In the genomic region with DNA sequence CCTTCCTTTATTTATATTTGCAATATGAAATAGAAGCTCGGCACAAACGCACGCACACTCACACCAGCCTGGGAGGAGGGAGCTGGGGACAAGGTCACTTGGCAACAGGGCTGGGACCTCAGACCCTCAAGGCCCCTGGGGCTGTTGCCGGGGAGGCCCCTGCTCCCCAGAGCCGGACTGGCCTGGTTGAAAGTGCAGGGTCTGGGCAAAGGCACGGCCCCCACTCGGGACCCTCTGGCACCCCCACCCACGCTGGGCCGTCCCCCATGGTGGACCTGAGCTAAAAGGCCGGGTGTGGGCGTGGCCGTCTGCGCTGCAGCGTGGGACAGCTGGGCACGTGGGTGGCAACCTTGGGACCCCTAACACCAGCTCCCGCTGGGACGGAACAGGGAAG, we compare ENCODE assay signal across 15 cellular contexts. TPM values are rescaled to one million over a fixed set of nuclear protein-coding genes. Genes with fewer than 3 reads are reported as not detected.
A peak's percentile ranks its signal among the peaks of the same experiment; 100 is the strongest.
DNase-seq lines count a peak whose midpoint lies in the region; ATAC-seq and TF ChIP-seq lines count a peak whose summit lies in the region.
"Had no signal": no experiment of that assay in that cellular context is flagged by ENCODE, and none has a peak within 500 bp of the region (broad histone marks: within the 10 kb centered on the region; RNA-seq: fewer than 3 reads in every experiment).

No MANE protein-coding gene starts in this region.

- H3K4me1 ChIP-seq in Caco-2 (peaks cover 32% of the 10 kb centered on the region), PC-9 (replicated peaks; ENCODE audit: insufficient read depth) (no peaks in the 10 kb centered on the region), right lobe of liver (peaks cover 0 to 13% (median 5%) of the 10 kb centered on the region in 4 donors)
- H3K4me1 ChIP-seq: HAP-1 had no signal

- TF ChIP-seq CTCF in Caco-2 (IDR thresholded peaks at IDR 0.05; ENCODE audit: insufficient read depth in 1 of 2, low read depth in 1 of 2, low read length in 1 of 2, severe bottlenecking in 1 of 2, unreplicated experiment in 1 of 2) (no peak), PC-9 (conservative IDR thresholded peaks at IDR 0.05) (no peak), right lobe of liver (IDR thresholded peaks at IDR 0.05) (no peak), CD14-positive monocyte (IDR thresholded peaks at IDR 0.05) (no peak)

- peaks cover 11% of the 10 kb centered on the region; the same call in 1 of the 2 replicates for H3F3A ChIP-seq in PC-9 (ENCODE audit: insufficient read depth, low read depth)

- H3K27me3 ChIP-seq in Caco-2 (replicated peaks; ENCODE audit: control insufficient read depth, insufficient read depth, low read length) (no peaks in the 10 kb centered on the region), PC-9 (ENCODE audit: insufficient read depth, low read depth) (no peaks in the 10 kb centered on the region), right lobe of liver (no peaks in the 10 kb centered on the region)

- no peak overlapping the region for H3K4me2 ChIP-seq in PC-9
- H3K4me2 ChIP-seq: A549 had no signal

- no peak overlapping the region for H3K27ac ChIP-seq in PC-9
- peak overlapping the region in 2 of 3 donors; percentile 74 to 78 for H3K27ac ChIP-seq in right lobe of liver
- H3K27ac ChIP-seq in caudate nucleus (ENCODE audit: low read depth, low read length), result no peak overlapping the region

- no peaks in the 10 kb centered on the region for H3K9me3 ChIP-seq in Caco-2
- H3K9me3 ChIP-seq in PC-9 (ENCODE audit: insufficient read depth, low read depth), result no peaks in the 10 kb centered on the region
- H3K9me3 ChIP-seq in right lobe of liver, result no peaks in the 10 kb centered on the region
- H3K9me3 ChIP-seq: A549, HAP-1 had no signal

- H2AFZ ChIP-seq in PC-9, result no peak overlapping the region

- intact Hi-C loops in Caco-2 (cut with micrococcal nuclease; ENCODE audit: unreplicated experiment), result no loop called here
- intact Hi-C loops in PC-9 (cut with micrococcal nuclease; ENCODE audit: unreplicated experiment), result no loop called here
- intact Hi-C loops in right lobe of liver (cut with DNase I), result no loop called here
- intact Hi-C loops in CD14-positive monocyte (cut with micrococcal nuclease), result no loop called here

- H3K27ac Mint-ChIP-seq in Caco-2 (ENCODE audit: unreplicated experiment) (peak overlapping the region; percentile 98), CD14-positive monocyte (no peak overlapping the region)
- H3K27ac Mint-ChIP-seq: CD4-positive, alpha-beta T cell had no signal

- DNase-seq in Caco-2 (no peak), PC-9 (no peak), right lobe of liver (peak in 2 of 3 donors; percentile 49 to 59), CD14-positive monocyte (ENCODE audit: low spot score) (no peak), caudate nucleus (lab: John Stamatoyannopoulos, UW) (no peak), cerebellum (ENCODE audit: low spot score) (no peak)
- DNase-seq: AML-193; CD4-positive, alpha-beta T cell; DMS79 treated with DMSO at 0.1 percent for 48 hours; Kasumi-1; NCI-H1930; NCI-H2171 treated with DMSO at 0.1 percent for 48 hours; RPMI8226 had no signal

- WGBS in right lobe of liver (ENCODE audit: insufficient coverage, low coverage, low lambda C conversion rate, missing lambda C conversion rate), result 100% methylated on average over 1 of the region's 17 CpGs

- ATAC-seq in right lobe of liver, result no peak

- H3K4me3 Mint-ChIP-seq in Caco-2 (ENCODE audit: unreplicated experiment), result no peak overlapping the region
- H3K4me3 Mint-ChIP-seq in CD14-positive monocyte, result no peak overlapping the region
- H3K4me3 Mint-ChIP-seq: CD4-positive, alpha-beta T cell had no signal

- no peaks in the 10 kb centered on the region for H3K9me3 Mint-ChIP-seq in Caco-2 (ENCODE audit: unreplicated experiment)
- peaks cover 0 to 2% (median 0%) of the 10 kb centered on the region in 7 donors for H3K9me3 Mint-ChIP-seq in CD14-positive monocyte
- H3K9me3 Mint-ChIP-seq: CD4-positive, alpha-beta T cell had no signal

- peaks cover 4% of the 10 kb centered on the region for H3K36me3 ChIP-seq in Caco-2 (ENCODE audit: control insufficient read depth, insufficient read depth, low read length)
- H3K36me3 ChIP-seq in PC-9 (ENCODE audit: low read depth), result peaks cover 8% of the 10 kb centered on the region; the same call in 1 of the 2 replicates
- H3K36me3 ChIP-seq in right lobe of liver, result peaks cover 0 to 43% (median 15%) of the 10 kb centered on the region in 4 donors

- CTCF ChIA-PET in Caco-2 (lab: Charles Lee), result no interaction called here
- CTCF ChIA-PET in PC-9 (lab: Charles Lee), result no interaction called here

- H4K20me1 ChIP-seq in PC-9 (ENCODE audit: insufficient read depth), result peaks cover 54% of the 10 kb centered on the region

- H3K27me3 Mint-ChIP-seq in Caco-2 (ENCODE audit: insufficient read depth, unreplicated experiment) (no peaks in the 10 kb centered on the region), CD14-positive monocyte (ENCODE audit: low read depth in 3 of 3) (peaks cover 0 to 3% (median 0%) of the 10 kb centered on the region in 3 donors)
- H3K27me3 Mint-ChIP-seq: CD4-positive, alpha-beta T cell had no signal

- H3K4me3 ChIP-seq in Caco-2 (ENCODE audit: low read depth, low read length) (no peak overlapping the region), PC-9 (no peak overlapping the region), right lobe of liver (no peak overlapping the region)
- H3K4me3 ChIP-seq: A549, HAP-1 had no signal

- peaks cover 35% of the 10 kb centered on the region for H3K4me1 Mint-ChIP-seq in Caco-2 (ENCODE audit: low read depth, unreplicated experiment)
- peaks cover 5% of the 10 kb centered on the region for H3K4me1 Mint-ChIP-seq in CD14-positive monocyte

- no peaks in the 10 kb centered on the region for H3K79me2 ChIP-seq in PC-9 (ENCODE audit: low read depth)

- TF ChIP-seq POLR2A in right lobe of liver (IDR thresholded peaks at IDR 0.05), result no peak

- BruUV-seq in Caco-2 (replicated peaks; lab: Mats Ljungman, UMichigan) (TSS peak; percentile 77), PC-9 (replicated peaks; lab: Mats Ljungman, UMichigan) (TSS peak; percentile 74)

- H3K9me2 ChIP-seq in PC-9 (ENCODE audit: insufficient read depth), result no peaks in the 10 kb centered on the region

- POLR2A ChIA-PET in Caco-2 (lab: Charles Lee) (no interaction called here), PC-9 (lab: Charles Lee; ENCODE audit: unreplicated experiment) (no interaction called here)

- peaks cover 69% of the 10 kb centered on the region for H3K36me3 Mint-ChIP-seq in Caco-2 (ENCODE audit: insufficient read depth, unreplicated experiment)
- H3K36me3 Mint-ChIP-seq in CD14-positive monocyte, result peaks cover 60 to 77% of the 10 kb centered on the region in 2 donors

RNA-seq across cellular contexts. Expression of gene TMEM86B, which starts 1.2 kb away (rescaled TPM):
- total RNA-seq in Caco-2 (2022), result 18.0 and 21.2 TPM in 2 replicates
- total RNA-seq in PC-9 (2021), result 18.1 and 18.4 TPM in 2 replicates
- 10 to 100 TPM in 5 of 6 experiments, 1 to 10 TPM in 1; 8.8 to 22.2 (median 14.0) TPM for total RNA-seq in right lobe of liver
- polyA plus RNA-seq in CD14-positive monocyte, result under 1 TPM; 0.16 to 0.38 TPM
- 3.1 TPM for total RNA-seq in cerebellum

RNA-seq across cellular contexts. Expression of gene PTPRH, which starts 20.5 kb away (rescaled TPM):
- total RNA-seq in Caco-2 (2022) (2.3 and 2.7 TPM in 2 replicates), PC-9 (2021) (11.7 and 21.4 TPM in 2 replicates), right lobe of liver (10 to 100 TPM in 3 of 6 experiments, 1 to 10 TPM in 3; 4.2 to 25.9 (median 12.9) TPM), cerebellum (0.73 TPM)
- polyA plus RNA-seq in CD14-positive monocyte, result under 1 TPM in 1 of 2 donors, not detected in 1; 0.08 TPM
- total RNA-seq: CD4-positive, alpha-beta T cell had no signal

RNA-seq across cellular contexts. Expression of gene PPP6R1, which starts 29.0 kb away (rescaled TPM):
- total RNA-seq in Caco-2 (2022), result 113 and 118 TPM in 2 replicates
- total RNA-seq in PC-9 (2021), result 136 and 159 TPM in 2 replicates
- 10 to 100 TPM; 26.4 to 39.6 (median 30.2) TPM for total RNA-seq in right lobe of liver
- polyA plus RNA-seq in CD14-positive monocyte, result 10 to 100 TPM; 16.9 to 22.0 TPM
- total RNA-seq in cerebellum, result 15.4 TPM

RNA-seq across cellular contexts. Expression of gene SYT5, which starts 49.7 kb away (rescaled TPM):
- total RNA-seq in Caco-2 (2022) (not detected in 2 replicates), PC-9 (2021) (1.3 and 2.8 TPM in 2 replicates), right lobe of liver (1 to 10 TPM in 1 of 6 experiments, under 1 TPM in 1, not detected in 4; 0.06 to 1.7 TPM), cerebellum (15.6 TPM)
- not detected for polyA plus RNA-seq in CD14-positive monocyte

RNA-seq across cellular contexts. Expression of gene HSPBP1, which starts 50.1 kb away (rescaled TPM):
- total RNA-seq in Caco-2 (2022), result 69.6 and 71.4 TPM in 2 replicates
- 66.2 and 79.6 TPM in 2 replicates for total RNA-seq in PC-9 (2021)
- total RNA-seq in right lobe of liver, result 10 to 100 TPM; 11.3 to 28.3 (median 15.6) TPM
- 10 to 100 TPM; 15.3 to 17.0 TPM for polyA plus RNA-seq in CD14-positive monocyte
- total RNA-seq in cerebellum, result 12.5 TPM

Comparison
In these comparisons a context has a peak if more than half of its experiments do, and no peak if none do; other contexts are left out.
1. DNase-seq: peak in right lobe of liver (2 of 3); none in Caco-2 (0 of 2), PC-9 (0 of 2), CD14-positive monocyte (single experiment), caudate nucleus (0 of 61) and cerebellum (single experiment).
2. H3K27ac ChIP-seq: peak in right lobe of liver (2 of 3); none in PC-9 (single experiment) and caudate nucleus (single experiment).